ENCODE assay signal across 9 cellular contexts in genomic region chr3:43999920-44000319, GRCh38.
DNase-seq lines count a peak whose midpoint lies in the region; ATAC-seq and TF ChIP-seq lines count a peak whose summit lies in the region.
"Had no signal": no experiment of that assay in that cellular context is flagged by ENCODE, and none has a peak within 500 bp of the region (broad histone marks: within the 10 kb centered on the region; RNA-seq: fewer than 3 reads in every experiment).

No MANE protein-coding gene starts in this region.

- H2AK5ac ChIP-seq in H9 (ENCODE audit: insufficient read length, low read length): no peak overlapping the region

- no peak overlapping the region for H2BK20ac ChIP-seq in H9 (ENCODE audit: low read depth, low read length, poor library complexity, severe bottlenecking)

- no peak overlapping the region for H3K9ac ChIP-seq in H9 (ENCODE audit: extremely low read depth, insufficient read length, low read length)

- no peak overlapping the region for H2AFZ ChIP-seq in H9 (ENCODE audit: low read length)

- no peak overlapping the region for H3K14ac ChIP-seq in H9 (ENCODE audit: insufficient read depth, low read length)

- no peak overlapping the region for H2BK5ac ChIP-seq in H9 (ENCODE audit: insufficient read length, low read length)

- H3K18ac ChIP-seq in H9 (ENCODE audit: insufficient read length, low read depth, low read length): no peak overlapping the region

- H3K27ac Mint-ChIP-seq in H9: no peak overlapping the region

- no peaks in the 10 kb centered on the region for H4K20me1 ChIP-seq in H9 (ENCODE audit: control insufficient read depth, insufficient read depth, insufficient read length)

- H3K4me1 Mint-ChIP-seq in H9: peaks cover 30 to 41% of the 10 kb centered on the region in 2 experiments

- H3K23ac ChIP-seq in H9 (ENCODE audit: insufficient read length, low read depth, low read length): no peak overlapping the region

- no peak overlapping the region for H2BK12ac ChIP-seq in H9 (ENCODE audit: insufficient read length, low read depth, low read length)

- no peak overlapping the region for H3K56ac ChIP-seq in H9 (ENCODE audit: insufficient read length, low read depth, low read length)

- H3T11ph ChIP-seq in H9 (ENCODE audit: low read length): no peak overlapping the region

- peaks cover 6% of the 10 kb centered on the region; the same call in 1 of the 2 replicates for H3K4me1 ChIP-seq in H9 (ENCODE audit: insufficient read depth, low read length)

- peaks cover 46% of the 10 kb centered on the region for H3K23me2 ChIP-seq in H9 (ENCODE audit: insufficient read length, low read depth, low read length, poor library complexity, severe bottlenecking)

- no peaks in the 10 kb centered on the region for H3K36me3 ChIP-seq in WERI-Rb-1

- peaks cover 0 to 10% (median 4%) of the 10 kb centered on the region in 3 experiments; a peak in 5 of 7 replicates for H3K36me3 Mint-ChIP-seq in H9 (ENCODE audit: insufficient read depth in 1 of 3, low read depth in 3 of 3)

- H3K4me3 Mint-ChIP-seq in H9: peak overlapping the region; percentile 69 to 84

- H3K27me3 ChIP-seq in H9 (ENCODE audit: insufficient read depth, low read length) (peaks cover 32% of the 10 kb centered on the region; the same call in 1 of the 2 replicates), WERI-Rb-1 (ENCODE audit: insufficient read depth, low read depth, severe bottlenecking) (peaks cover 79% of the 10 kb centered on the region)

- H3K27me3 Mint-ChIP-seq in H9 (ENCODE audit: low read depth): peaks cover 77% of the 10 kb centered on the region

- no peak overlapping the region for H2BK120ac ChIP-seq in H9 (ENCODE audit: low read depth, low read length, poor library complexity, severe bottlenecking)

- peak overlapping the region; percentile 75 for H3K4me2 ChIP-seq in H9 (ENCODE audit: insufficient read depth, insufficient read length, low read length)

- H3K9me3 ChIP-seq in H9 (ENCODE audit: control insufficient read depth, low read depth, low read length) (no peaks in the 10 kb centered on the region), WERI-Rb-1 (ENCODE audit: severe bottlenecking) (peaks cover 6% of the 10 kb centered on the region)

- WGBS in H9 (ENCODE audit: extremely low coverage, insufficient read length, low lambda C conversion rate): no CpG with 5 or more reads among the region's 2 CpGs

- H4K8ac ChIP-seq in H9 (replicated peaks; ENCODE audit: insufficient read length, low read depth, low read length): no peak overlapping the region

- H3K79me2 ChIP-seq in H9 (ENCODE audit: insufficient read depth, low read length): no peaks in the 10 kb centered on the region

- H3K9me3 Mint-ChIP-seq in H9: peaks cover 7 to 13% of the 10 kb centered on the region in 2 experiments; a peak in 4 of 5 replicates

- H3K79me1 ChIP-seq in H9 (ENCODE audit: insufficient read depth, low read depth, low read length, poor library complexity, severe bottlenecking): no peaks in the 10 kb centered on the region

- H3K4ac ChIP-seq in H9 (ENCODE audit: low read depth, low read length): no peak overlapping the region

- H4K91ac ChIP-seq in H9 (ENCODE audit: insufficient read length, low read depth, low read length): no peak overlapping the region

- TF ChIP-seq CTCF in H9 (conservative IDR thresholded peaks at IDR 0.05) (no peak), WERI-Rb-1 (IDR thresholded peaks at IDR 0.05; ENCODE audit: low read depth, low read length) (no peak), fibroblast of the aortic adventitia (IDR thresholded peaks at IDR 0.05; ENCODE audit: insufficient read depth, low read length) (no peak), retinal pigment epithelial cell (conservative IDR thresholded peaks at IDR 0.05; ENCODE audit: low read depth, low read length) (no peak)

- DNase-seq in H9 (no peak), WERI-Rb-1 (no peak), fibroblast of the aortic adventitia (ENCODE audit: low read depth) (no peak), retinal pigment epithelial cell (ENCODE audit: low read depth) (no peak), NCI-H510A treated with DMSO at 0.1 percent for 48 hours (lab: John Stamatoyannopoulos, UW) (no peak), DMS 273 (lab: John Stamatoyannopoulos, UW; ENCODE audit: unreplicated experiment) (no peak)
- DNase-seq: stimulated activated CD4-positive, alpha-beta T cell treated with anti-CD3 and anti-CD28 coated beads, Interleukin-2, amount 100 ng/mL, for 48 hours had no signal

- no peak overlapping the region for H3K27ac ChIP-seq in H9 (ENCODE audit: insufficient read length, low read depth, low read length)
- H3K27ac ChIP-seq in WERI-Rb-1: no peak overlapping the region

- ATAC-seq in HG02623 (IDR thresholded peaks at IDR 0.05; ENCODE audit: unreplicated experiment) (no peak), HG03460 (IDR thresholded peaks at IDR 0.05; ENCODE audit: unreplicated experiment) (no peak)

- H3K4me3 ChIP-seq in WERI-Rb-1 (ENCODE audit: low read depth, low read length) (peak overlapping the region; percentile 54), fibroblast of the aortic adventitia (ENCODE audit: low read depth, low read length) (peak overlapping the region; percentile 95), retinal pigment epithelial cell (ENCODE audit: low read length) (peak overlapping the region; percentile 61)

- H2BK15ac ChIP-seq in H9 (ENCODE audit: low read depth, low read length): no peak overlapping the region

- no peak overlapping the region for H4K5ac ChIP-seq in H9 (ENCODE audit: insufficient read length, low read depth, low read length)
